ENCODE assay signal across 2 cellular contexts in genomic region chr3:43894176-43895049, GRCh38.
A peak's percentile ranks its signal among the peaks of the same experiment; 100 is the strongest.
TF ChIP-seq lines count a peak whose summit lies in the region.

No MANE protein-coding gene starts in this region.

TF ChIP-seq in A549, 52 proteins besides CTCF, POLR2A, EP300 and RAD21 (continued from another document):
- TF ChIP-seq PBX3 (IDR thresholded peaks at IDR 0.05): no peak
- TF ChIP-seq E2F6 (IDR thresholded peaks at IDR 0.05; ENCODE audit: borderline replicate concordance, low read depth): peak; percentile 86
- TF ChIP-seq GATA3 (IDR thresholded peaks at IDR 0.05; ENCODE audit: borderline replicate concordance): no peak
- peak; percentile 83; the same call in 1 of the 2 replicates for TF ChIP-seq HOXB13 (CRISPR knock-in tag; IDR thresholded peaks at IDR 0.05; ENCODE audit: low read depth)
- no peak for TF ChIP-seq ZSCAN20 (CRISPR knock-in tag; IDR thresholded peaks at IDR 0.05)
- no peak for TF ChIP-seq MAFK (IDR thresholded peaks at IDR 0.05; ENCODE audit: partially characterized antibody)
- no peak; the same call in 1 of the 2 replicates for TF ChIP-seq HOXB5 (CRISPR knock-in tag; IDR thresholded peaks at IDR 0.05)
- TF ChIP-seq MAX (IDR thresholded peaks at IDR 0.05): peak; percentile 85
- peak; percentile 64 for TF ChIP-seq USF2 (IDR thresholded peaks at IDR 0.05)
- no peak for TF ChIP-seq CBX8 (IDR thresholded peaks at IDR 0.05)
TF ChIP-seq in A549: peak in this region for 11.

TF ChIP-seq in GM12878, 131 proteins besides CTCF, POLR2A, EP300 and RAD21 (continued from another document and continues in another):
- no peak for TF ChIP-seq REST (IDR thresholded peaks at IDR 0.05; ENCODE audit: low read depth, low read length)
- peak; percentile 74 for TF ChIP-seq HDAC6 (IDR thresholded peaks at IDR 0.05; ENCODE audit: unreplicated experiment)
- no peak for TF ChIP-seq ASH2L (IDR thresholded peaks at IDR 0.05; ENCODE audit: borderline replicate concordance, low read depth)
- TF ChIP-seq NKRF (conservative IDR thresholded peaks at IDR 0.05): no peak
- TF ChIP-seq PAX8 (IDR thresholded peaks at IDR 0.05): no peak
- no peak for TF ChIP-seq BMI1 (IDR thresholded peaks at IDR 0.05; ENCODE audit: borderline replicate concordance)
- no peak for TF ChIP-seq RELB (IDR thresholded peaks at IDR 0.05; ENCODE audit: low read depth)
- no peak for TF ChIP-seq POLR2AphosphoS2 (IDR thresholded peaks at IDR 0.05; ENCODE audit: low read depth, low read length)
- no peak for TF ChIP-seq ELK1 (IDR thresholded peaks at IDR 0.05; ENCODE audit: low read depth, low read length)
- TF ChIP-seq BACH1 (IDR thresholded peaks at IDR 0.05; ENCODE audit: borderline replicate concordance): no peak
- TF ChIP-seq ZBTB33 (IDR thresholded peaks at IDR 0.05): no peak
- TF ChIP-seq NBN (IDR thresholded peaks at IDR 0.05): no peak
- TF ChIP-seq ZSCAN29 (IDR thresholded peaks at IDR 0.05): no peak
- no peak for TF ChIP-seq PKNOX1 (IDR thresholded peaks at IDR 0.05)
- no peak for TF ChIP-seq RB1 (IDR thresholded peaks at IDR 0.05; ENCODE audit: borderline replicate concordance)
- no peak for TF ChIP-seq ZBTB11 (CRISPR knock-in tag; IDR thresholded peaks at IDR 0.05)
- peak; percentile 46 for TF ChIP-seq MEF2B (IDR thresholded peaks at IDR 0.05; ENCODE audit: partially characterized antibody, poor library complexity, severe bottlenecking)
- no peak for TF ChIP-seq RAD51 (IDR thresholded peaks at IDR 0.05)
- no peak for TF ChIP-seq TAF1 (IDR thresholded peaks at IDR 0.05; ENCODE audit: borderline replicate concordance, low read depth, low read length)
- no peak for TF ChIP-seq ZBTB40 (IDR thresholded peaks at IDR 0.05; ENCODE audit: borderline replicate concordance)
- TF ChIP-seq IKZF1 (conservative IDR thresholded peaks at IDR 0.05): peak; percentile 42; the same call in 1 of the 2 replicates
- no peak for TF ChIP-seq SMARCA5 (IDR thresholded peaks at IDR 0.05)
- peak; percentile 93 to 98 for TF ChIP-seq BHLHE40 (IDR thresholded peaks at IDR 0.05; ENCODE audit: borderline replicate concordance in 1 of 2, low read depth in 2 of 2, low read length in 1 of 2)
- TF ChIP-seq HDAC2 (IDR thresholded peaks at IDR 0.05): no peak
- TF ChIP-seq HCFC1 (IDR thresholded peaks at IDR 0.05; ENCODE audit: low read length): no peak
- TF ChIP-seq LARP7 (IDR thresholded peaks at IDR 0.05): no peak
- TF ChIP-seq JUND (IDR thresholded peaks at IDR 0.05; ENCODE audit: low read depth, low read length): no peak
- peak in 1 of 2 experiments; percentile 77; a peak in 1 of 3 replicates for TF ChIP-seq EGR1 (IDR thresholded peaks at IDR 0.05; ENCODE audit: borderline replicate concordance in 1 of 2, low read depth in 2 of 2, low read length in 2 of 2)
- no peak for TF ChIP-seq CBX5 (IDR thresholded peaks at IDR 0.05; ENCODE audit: low read depth)
